Comparison of ENCODE assay signal across 11 cellular contexts in the genomic region with DNA sequence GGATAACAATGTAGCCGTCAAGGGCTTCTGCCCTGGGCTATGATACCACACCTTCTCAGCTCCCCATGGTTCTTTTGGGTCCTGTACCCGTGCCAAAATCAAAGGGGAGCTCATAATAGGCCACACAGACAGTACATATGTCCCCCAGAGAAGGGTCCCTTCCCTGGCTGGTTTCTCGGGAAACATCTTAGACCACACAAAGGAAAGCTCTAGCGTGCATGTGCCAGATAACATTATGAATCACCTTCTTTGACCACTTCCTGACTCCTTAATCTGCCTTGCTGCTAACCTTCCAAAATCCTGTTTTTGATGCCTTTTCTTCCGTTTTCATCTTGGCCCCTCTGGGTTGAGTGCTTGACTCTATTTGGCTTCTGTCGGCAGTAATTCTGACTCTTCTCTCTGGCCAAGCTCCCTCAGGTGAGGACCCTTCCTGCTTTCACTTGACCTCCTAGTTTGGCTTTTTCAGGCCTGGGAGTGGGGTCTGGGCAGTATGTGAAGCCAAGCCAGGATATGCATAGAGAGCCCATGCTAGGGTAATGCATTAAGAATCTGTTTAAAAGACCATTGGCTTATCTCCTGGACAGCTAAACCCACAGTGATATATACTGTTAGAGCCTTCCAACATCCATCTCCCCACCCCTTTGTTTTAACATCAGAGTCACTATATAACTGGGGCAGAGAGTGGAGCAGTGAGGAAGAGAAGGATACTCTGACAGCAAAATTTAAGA.
DNase-seq lines count a peak whose midpoint lies in the region; ATAC-seq and TF ChIP-seq lines count a peak whose summit lies in the region.
"Had no signal": no experiment of that assay in that cellular context is flagged by ENCODE, and none has a peak within 500 bp of the region (broad histone marks: within the 10 kb centered on the region; RNA-seq: fewer than 3 reads in every experiment).

No MANE protein-coding gene starts in this region.

- peak overlapping the region in 1 of 2 donors; percentile 44 for H3K4me3 Mint-ChIP-seq in stimulated activated naive CD8-positive, alpha-beta T cell treated with anti-CD3 and anti-CD28 coated beads, Interleukin-15, amount 100 ng/mL, for 72 hours

- H3K4me1 Mint-ChIP-seq in stimulated activated naive CD8-positive, alpha-beta T cell treated with anti-CD3 and anti-CD28 coated beads, Interleukin-15, amount 100 ng/mL, for 72 hours = peaks cover 20% of the 10 kb centered on the region

- ATAC-seq in activated naive CD4-positive, alpha-beta T cell treated with anti-CD3 and anti-CD28 coated beads, Interleukin-2, amount 50 U/mL, for 72 hours = peak; percentile 51 to 84
- ATAC-seq in stimulated activated naive CD8-positive, alpha-beta T cell treated with anti-CD3 and anti-CD28 coated beads, Interleukin-15, amount 100 ng/mL, for 72 hours = peak; percentile 60
- no peak for ATAC-seq in HG02884 (IDR thresholded peaks at IDR 0.05; ENCODE audit: unreplicated experiment)

- peak overlapping the region in 1 of 2 donors; percentile 33 for H3K27ac Mint-ChIP-seq in activated naive CD4-positive, alpha-beta T cell treated with anti-CD3 and anti-CD28 coated beads, Interleukin-2, amount 50 U/mL, for 72 hours
- peak overlapping the region; percentile 26 to 45 for H3K27ac Mint-ChIP-seq in stimulated activated naive CD8-positive, alpha-beta T cell treated with anti-CD3 and anti-CD28 coated beads, Interleukin-15, amount 100 ng/mL, for 72 hours

- DNase-seq in activated naive CD4-positive, alpha-beta T cell treated with anti-CD3 and anti-CD28 coated beads, Interleukin-2, amount 50 U/mL, for 72 hours (ENCODE audit: low spot score in 2 of 2) = no peak
- no peak for DNase-seq in activated naive CD4-positive, alpha-beta T cell (lab: John Stamatoyannopoulos, UW)
- DNase-seq in RWPE1 (ENCODE audit: low spot score) (peak; percentile 70), cardiac fibroblast (ENCODE audit: low read depth in 2 of 2) (peak; percentile 31 to 54), HT-29 (ENCODE audit: low spot score) (no peak), posterior cingulate gyrus (no peak)
- no peak for DNase-seq in stimulated activated naive CD8-positive, alpha-beta T cell treated with anti-CD3 and anti-CD28 coated beads, Interleukin-15, amount 100 ng/mL, for 72 hours
- DNase-seq: activated CD4-positive, CD25-positive, alpha-beta regulatory T cell treated with anti-CD3 and anti-CD28 coated beads, Interleukin-2, amount 50 U/mL, for 72 hours; NCI-H2107; retina had no signal

- no peak overlapping the region for H3K4me3 ChIP-seq in cardiac fibroblast (replicated peaks in 1 of 2; ENCODE audit: low read depth in 2 of 2, low read length in 2 of 2)

- CTCF ChIA-PET in RWPE1 (lab: Yijun Ruan, JAX) = interaction anchor here (0.6 to 1.7 kb wide), 5 partner anchors 13 to 708 kb away, joined by 3 to 10 read pairs (median 3); no protein-coding TSS in a partner anchor

- intact Hi-C loops in posterior cingulate gyrus (cut with DNase I) = no loop called here

- peaks cover 4 to 7% of the 10 kb centered on the region in 2 donors for H3K36me3 Mint-ChIP-seq in activated naive CD4-positive, alpha-beta T cell treated with anti-CD3 and anti-CD28 coated beads, Interleukin-2, amount 50 U/mL, for 72 hours

- no peak for TF ChIP-seq CTCF in RWPE1 (conservative IDR thresholded peaks at IDR 0.05; ENCODE audit: low read depth)
- no peak for TF ChIP-seq CTCF in cardiac fibroblast (IDR thresholded peaks at IDR 0.05; ENCODE audit: low read depth, low read length)

- no peaks in the 10 kb centered on the region for H3K9me3 Mint-ChIP-seq in activated naive CD4-positive, alpha-beta T cell treated with anti-CD3 and anti-CD28 coated beads, Interleukin-2, amount 50 U/mL, for 72 hours
- H3K9me3 Mint-ChIP-seq in stimulated activated naive CD8-positive, alpha-beta T cell treated with anti-CD3 and anti-CD28 coated beads, Interleukin-15, amount 100 ng/mL, for 72 hours = peaks cover 6 to 7% of the 10 kb centered on the region in 2 donors

- POLR2A ChIA-PET in RWPE1 (lab: Yijun Ruan, JAX; ENCODE audit: low non-redundant PET) = no interaction called here

- H3K27me3 Mint-ChIP-seq in stimulated activated naive CD8-positive, alpha-beta T cell treated with anti-CD3 and anti-CD28 coated beads, Interleukin-15, amount 100 ng/mL, for 72 hours = no peaks in the 10 kb centered on the region

- peak overlapping the region; percentile 73 for H3K27ac ChIP-seq in RWPE1

Comparison
In these comparisons a context has a peak if more than half of its experiments do, and no peak if none do; other contexts are left out.
1. DNase-seq: peak in RWPE1 (single experiment) and cardiac fibroblast (2 of 2); none in activated naive CD4-positive, alpha-beta T cell treated with anti-CD3 and anti-CD28 coated beads, Interleukin-2, amount 50 U/mL, for 72 hours (0 of 2), activated naive CD4-positive, alpha-beta T cell (0 of 4), stimulated activated naive CD8-positive, alpha-beta T cell treated with anti-CD3 and anti-CD28 coated beads, Interleukin-15, amount 100 ng/mL, for 72 hours (0 of 2), HT-29 (single experiment) and posterior cingulate gyrus (0 of 10).